ENCODE assay signal across 25 cellular contexts in the genomic region with DNA sequence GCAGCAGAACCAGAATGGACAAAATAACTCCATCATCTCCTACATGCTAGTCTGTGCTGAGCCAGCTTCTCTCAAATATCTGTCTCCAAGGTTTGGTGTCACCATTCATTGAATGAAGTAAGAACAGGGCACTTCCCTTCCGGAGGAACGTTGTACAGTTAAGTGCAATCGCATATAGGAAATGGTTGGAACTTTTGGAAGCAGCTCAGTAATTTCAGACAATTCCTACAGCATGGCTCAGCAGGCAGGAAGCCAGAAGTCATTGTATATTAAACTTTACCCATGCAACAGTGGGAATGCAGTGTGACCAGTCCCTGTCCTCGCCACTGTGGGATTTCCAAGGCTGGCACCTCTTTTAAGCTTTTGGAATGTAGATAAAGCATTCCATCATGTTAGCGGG. TPM values are rescaled to one million over a fixed set of nuclear protein-coding genes. Genes with fewer than 3 reads are reported as not detected.
DNase-seq lines count a peak whose midpoint lies in the region; ATAC-seq and TF ChIP-seq lines count a peak whose summit lies in the region.
"Had no signal": no experiment of that assay in that cellular context is flagged by ENCODE, and none has a peak within 500 bp of the region (broad histone marks: within the 10 kb centered on the region; RNA-seq: fewer than 3 reads in every experiment).

No MANE protein-coding gene starts in this region.

- H3F3A ChIP-seq in GM23248 (ENCODE audit: insufficient read depth): 0 out of 2 replicates have a peak, but pooled peaks cover 13% of the 10 kb centered on the region
- no peaks in the 10 kb centered on the region for H3F3A ChIP-seq in PC-3 (ENCODE audit: low read length, unreplicated experiment)
- H3F3A ChIP-seq in smooth muscle cell (ENCODE audit: low read depth): peaks cover 3% of the 10 kb centered on the region

- in situ Hi-C loops in GM23248 (cut with MboI): loop anchor here (10.0 kb wide), 1 partner anchor 56 kb away; the partner anchor contains the start of gene MYH2

- no TSS peak for BruUV-seq in PC-3 (replicated peaks; lab: Mats Ljungman, UMichigan)

- no peaks in the 10 kb centered on the region for H3K9me3 Mint-ChIP-seq in CD14-positive monocyte
- no peaks in the 10 kb centered on the region for H3K9me3 Mint-ChIP-seq in activated CD4-positive, alpha-beta T cell treated with anti-CD3 and anti-CD28 coated beads, Interleukin-2, amount 10 ng/mL, durations not matched to agents 7 days and 5 days

- no peaks in the 10 kb centered on the region for H3K36me3 Mint-ChIP-seq in CD14-positive monocyte
- H3K36me3 Mint-ChIP-seq in activated CD4-positive, alpha-beta T cell treated with anti-CD3 and anti-CD28 coated beads, Interleukin-2, amount 10 ng/mL, durations not matched to agents 7 days and 5 days (ENCODE audit: low read depth): no peaks in the 10 kb centered on the region
- H3K36me3 Mint-ChIP-seq: immature natural killer cell had no signal

- no peak for ATAC-seq in PC-3
- ATAC-seq: left ventricle myocardium superior, right lobe of liver had no signal

- TF ChIP-seq POLR2A in Peyer's patch (IDR thresholded peaks at IDR 0.05): no peak

- H3K4me1 ChIP-seq in GM23248 (ENCODE audit: insufficient read depth) (peaks cover 15% of the 10 kb centered on the region), PC-3 (ENCODE audit: insufficient read depth, low read length) (no peaks in the 10 kb centered on the region), smooth muscle cell (ENCODE audit: low read depth) (peaks cover 8% of the 10 kb centered on the region), Peyer's patch (no peaks in the 10 kb centered on the region)
- H3K4me1 ChIP-seq: right lobe of liver, suprapubic skin, uterus had no signal

- H3K9me2 ChIP-seq in GM23248 (ENCODE audit: insufficient read depth) (no peaks in the 10 kb centered on the region), PC-3 (replicated peaks; ENCODE audit: low read length) (no peaks in the 10 kb centered on the region)

- H3K79me2 ChIP-seq in GM23248 (ENCODE audit: insufficient read depth) (no peaks in the 10 kb centered on the region), PC-3 (ENCODE audit: low read length) (no peaks in the 10 kb centered on the region), smooth muscle cell (ENCODE audit: low read depth) (no peaks in the 10 kb centered on the region)
- H3K79me2 ChIP-seq: hepatocyte had no signal

- H3K9ac ChIP-seq in GM23248 (no peak overlapping the region), PC-3 (ENCODE audit: low read length) (no peak overlapping the region), smooth muscle cell (ENCODE audit: low read depth) (no peak overlapping the region)

- H3K27me3 ChIP-seq in GM23248 (replicated peaks; ENCODE audit: insufficient read depth) (no peaks in the 10 kb centered on the region), PC-3 (ENCODE audit: low read length) (peaks cover 15% of the 10 kb centered on the region; the same call in 1 of the 2 replicates), smooth muscle cell (ENCODE audit: low read depth) (no peaks in the 10 kb centered on the region), Peyer's patch (no peaks in the 10 kb centered on the region)
- H3K27me3 ChIP-seq: brain microvascular endothelial cell, right lobe of liver, uterus had no signal

- H3K9me3 ChIP-seq in GM23248 (ENCODE audit: low read depth): no peaks in the 10 kb centered on the region
- H3K9me3 ChIP-seq in PC-3 (ENCODE audit: low read length): no peaks in the 10 kb centered on the region
- no peaks in the 10 kb centered on the region for H3K9me3 ChIP-seq in smooth muscle cell (replicated peaks; ENCODE audit: low read depth)
- H3K9me3 ChIP-seq in Peyer's patch: no peaks in the 10 kb centered on the region
- H3K9me3 ChIP-seq: right lobe of liver, suprapubic skin, uterus had no signal

- TF ChIP-seq CTCF in PC-3 (conservative IDR thresholded peaks at IDR 0.05; ENCODE audit: low read depth, low read length) (no peak), foreskin fibroblast (IDR thresholded peaks at IDR 0.05; ENCODE audit: low read depth, low read length) (no peak), smooth muscle cell (IDR thresholded peaks at IDR 0.05; ENCODE audit: borderline replicate concordance, insufficient read depth, poor library complexity, severe bottlenecking) (no peak), CD14-positive monocyte (IDR thresholded peaks at IDR 0.05) (no peak), Peyer's patch (IDR thresholded peaks at IDR 0.05) (no peak)

- peak overlapping the region; percentile 39; the same call in 1 of the 2 replicates for H2AFZ ChIP-seq in GM23248
- H2AFZ ChIP-seq in PC-3 (ENCODE audit: low read length): no peak overlapping the region
- no peak overlapping the region for H2AFZ ChIP-seq in smooth muscle cell (ENCODE audit: low read depth)
- H2AFZ ChIP-seq: hepatocyte had no signal

- H3K4me3 ChIP-seq in GM23248: no peak overlapping the region
- no peak overlapping the region for H3K4me3 ChIP-seq in PC-3 (ENCODE audit: low read length)
- H3K4me3 ChIP-seq in foreskin fibroblast (ENCODE audit: low read depth in 1 of 2, low read length in 2 of 2): no peak overlapping the region
- no peak overlapping the region for H3K4me3 ChIP-seq in smooth muscle cell
- no peak overlapping the region for H3K4me3 ChIP-seq in Peyer's patch
- H3K4me3 ChIP-seq: hepatocyte, right lobe of liver, SK-N-MC, suprapubic skin, uterus had no signal

- POLR2A ChIA-PET in PC-3 (lab: Charles Lee; ENCODE audit: unreplicated experiment): no interaction called here
- POLR2A ChIA-PET in activated CD4-positive, alpha-beta T cell treated with anti-CD3 and anti-CD28 coated beads, Interleukin-2, amount 10 ng/mL, durations not matched to agents 7 days and 5 days (lab: Charles Lee): no interaction called here

- no peak overlapping the region for H3K27ac ChIP-seq in GM23248
- H3K27ac ChIP-seq in PC-3 (ENCODE audit: low read length): no peak overlapping the region
- H3K27ac ChIP-seq in smooth muscle cell (ENCODE audit: low read depth): no peak overlapping the region
- no peak overlapping the region for H3K27ac ChIP-seq in Peyer's patch
- H3K27ac ChIP-seq: brain microvascular endothelial cell, hepatocyte, HL-60, right lobe of liver, SK-N-MC, suprapubic skin, uterus had no signal

- 10 to 16% methylated on average over 5 of the region's 5 CpGs for WGBS in GM23248 (ENCODE audit: low coverage in 1 of 2, low lambda C conversion rate in 2 of 2, missing lambda C conversion rate in 2 of 2), 2 experiments
- WGBS in smooth muscle cell (ENCODE audit: low lambda C conversion rate): 43% methylated on average over 5 of the region's 5 CpGs

- peaks cover 8 to 22% (median 8%) of the 10 kb centered on the region in 3 donors for H3K27me3 Mint-ChIP-seq in CD14-positive monocyte (ENCODE audit: low read depth in 3 of 3)
- no peaks in the 10 kb centered on the region for H3K27me3 Mint-ChIP-seq in activated CD4-positive, alpha-beta T cell treated with anti-CD3 and anti-CD28 coated beads, Interleukin-2, amount 10 ng/mL, durations not matched to agents 7 days and 5 days

- peak; percentile 63 for DNase-seq in GM23248
- peak; percentile 51 for DNase-seq in PC-3
- DNase-seq in foreskin fibroblast: peak; percentile 7 to 21
- no peak for DNase-seq in smooth muscle cell (lab: John Stamatoyannopoulos, UW; ENCODE audit: unreplicated experiment)
- DNase-seq in CD14-positive monocyte (ENCODE audit: low spot score): no peak
- DNase-seq in activated CD4-positive, alpha-beta T cell treated with anti-CD3 and anti-CD28 coated beads, Interleukin-2, amount 10 ng/mL, durations not matched to agents 7 days and 5 days: no peak
- DNase-seq in Peyer's patch: no peak
- DNase-seq: activated CD4-positive, alpha-beta T cell treated with anti-CD3 and anti-CD28 coated beads, Interleukin-2, amount 50 U/mL, for 48 hours; activated effector memory CD4-positive, alpha-beta T cell treated with anti-CD3 and anti-CD28 coated beads, Interleukin-2, amount 50 U/mL, for 16 hours; AML-193; brain microvascular endothelial cell; cortex of kidney; immature natural killer cell; left ventricle myocardium superior; NCI-H1436 treated with DMSO at 0.1 percent for 48 hours; NK-92 treated with Interleukin-12 subunit alpha and Interleukin-12 subunit beta, amount 100 ng/mL, for 24 hours; right lobe of liver; T-helper 9 cell; uterus had no signal

- H4K20me1 ChIP-seq in GM23248 (ENCODE audit: insufficient read depth) (no peaks in the 10 kb centered on the region), PC-3 (ENCODE audit: low read length) (no peaks in the 10 kb centered on the region), smooth muscle cell (ENCODE audit: low read depth) (no peaks in the 10 kb centered on the region)

- no peak overlapping the region for H3K27ac Mint-ChIP-seq in CD14-positive monocyte
- no peak overlapping the region for H3K27ac Mint-ChIP-seq in activated CD4-positive, alpha-beta T cell treated with anti-CD3 and anti-CD28 coated beads, Interleukin-2, amount 10 ng/mL, durations not matched to agents 7 days and 5 days
- H3K27ac Mint-ChIP-seq: immature natural killer cell had no signal

- CTCF ChIA-PET in PC-3 (lab: Charles Lee): interaction anchor here (0.5 kb wide), 1 partner anchor 78 kb away, joined by 4 read pairs; no protein-coding TSS in a partner anchor
- CTCF ChIA-PET in activated CD4-positive, alpha-beta T cell treated with anti-CD3 and anti-CD28 coated beads, Interleukin-2, amount 10 ng/mL, durations not matched to agents 7 days and 5 days (lab: Charles Lee): no interaction called here

- H3K36me3 ChIP-seq in GM23248 (ENCODE audit: low read depth) (no peaks in the 10 kb centered on the region), PC-3 (ENCODE audit: low read depth, low read length) (no peaks in the 10 kb centered on the region), smooth muscle cell (ENCODE audit: low read depth) (no peaks in the 10 kb centered on the region), Peyer's patch (no peaks in the 10 kb centered on the region)
- H3K36me3 ChIP-seq: brain microvascular endothelial cell, right lobe of liver, suprapubic skin, uterus had no signal

- H3K4me1 Mint-ChIP-seq in CD14-positive monocyte: no peaks in the 10 kb centered on the region
- H3K4me1 Mint-ChIP-seq in activated CD4-positive, alpha-beta T cell treated with anti-CD3 and anti-CD28 coated beads, Interleukin-2, amount 10 ng/mL, durations not matched to agents 7 days and 5 days: no peaks in the 10 kb centered on the region
- H3K4me1 Mint-ChIP-seq: immature natural killer cell had no signal

- intact Hi-C loops in PC-3 (cut with micrococcal nuclease) (no loop called here), CD14-positive monocyte (cut with micrococcal nuclease) (no loop called here)

- peak overlapping the region; percentile 59 for H3K4me2 ChIP-seq in GM23248 (ENCODE audit: unreplicated experiment)
- H3K4me2 ChIP-seq in PC-3 (ENCODE audit: low read length): no peak overlapping the region
- peak overlapping the region; percentile 57 for H3K4me2 ChIP-seq in smooth muscle cell
- H3K4me2 ChIP-seq: hepatocyte had no signal

- no peak overlapping the region for H3K4me3 Mint-ChIP-seq in CD14-positive monocyte
- H3K4me3 Mint-ChIP-seq in activated CD4-positive, alpha-beta T cell treated with anti-CD3 and anti-CD28 coated beads, Interleukin-2, amount 10 ng/mL, durations not matched to agents 7 days and 5 days: no peak overlapping the region
- H3K4me3 Mint-ChIP-seq: immature natural killer cell had no signal

RNA-seq across cellular contexts. Expression of gene MYH2, which starts 51.1 kb away (rescaled TPM):
- total RNA-seq in GM23248 (2014; rRNA removed; shearing (Covaris generic)): 0.65 and 1.5 TPM in 2 replicates
- polyA plus RNA-seq in GM23248 (2016; fragmentation: Nextera tagmentation; extraction: Ambion mirVana): 0.32 and 0.59 TPM in 2 replicates
- not detected in 2 replicates for total RNA-seq in PC-3 (2014; rRNA removed)
- total RNA-seq in smooth muscle cell: not detected in 2 replicates
- not detected in 2 replicates for polyA plus RNA-seq in smooth muscle cell
- not detected for polyA plus RNA-seq in CD14-positive monocyte
- total RNA-seq in activated CD4-positive, alpha-beta T cell treated with anti-CD3 and anti-CD28 coated beads, Interleukin-2, amount 10 ng/mL, durations not matched to agents 7 days and 5 days: not detected
- total RNA-seq in Peyer's patch: under 1 TPM in 1 of 4 donors, not detected in 3; 0.83 TPM
- total RNA-seq: fibroblast of villous mesenchyme, hepatocyte, RPMI7951, suprapubic skin had no signal
- polyA plus RNA-seq: hepatocyte, immature natural killer cell had no signal

RNA-seq across cellular contexts. Expression of gene MYH3, which starts 56.6 kb away (rescaled TPM):
- 1.1 and 3.1 TPM in 2 replicates for total RNA-seq in GM23248 (2014; rRNA removed; shearing (Covaris generic))
- 0.26 TPM in 1 of 2 replicates, not detected in the other for polyA plus RNA-seq in GM23248 (2016; fragmentation: Nextera tagmentation; extraction: Ambion mirVana)
- total RNA-seq in PC-3 (2014; rRNA removed): 1.3 and 4.1 TPM in 2 replicates
- total RNA-seq in smooth muscle cell: 0.67 and 1.2 TPM in 2 replicates
- 1.1 and 1.6 TPM in 2 replicates for polyA plus RNA-seq in smooth muscle cell
- polyA plus RNA-seq in CD14-positive monocyte: under 1 TPM in 1 of 2 donors, not detected in 1; 0.13 TPM
- 1 to 10 TPM; 3.9 to 5.5 TPM for total RNA-seq in activated CD4-positive, alpha-beta T cell treated with anti-CD3 and anti-CD28 coated beads, Interleukin-2, amount 10 ng/mL, durations not matched to agents 7 days and 5 days
- 10 to 100 TPM in 2 of 4 donors, 1 to 10 TPM in 2; 3.7 to 32.2 (median 8.4) TPM for total RNA-seq in Peyer's patch

Comparison
In these comparisons a context has a peak if more than half of its experiments do, and no peak if none do; other contexts are left out.
1. DNase-seq: peak in GM23248 (single experiment), PC-3 (single experiment) and foreskin fibroblast (2 of 2); none in smooth muscle cell (single experiment), CD14-positive monocyte (single experiment), activated CD4-positive, alpha-beta T cell treated with anti-CD3 and anti-CD28 coated beads, Interleukin-2, amount 10 ng/mL, durations not matched to agents 7 days and 5 days (single experiment) and Peyer's patch (0 of 3).